Comparison of ENCODE assay signal across 9 cellular contexts in genomic region chrX:39815621-39816020, GRCh38.
DNase-seq lines count a peak whose midpoint lies in the region; ATAC-seq lines count a peak whose summit lies in the region.
"Had no signal": no experiment of that assay in that cellular context is flagged by ENCODE, and none has a peak within 500 bp of the region (broad histone marks: within the 10 kb centered on the region; RNA-seq: fewer than 3 reads in every experiment).

No MANE protein-coding gene starts in this region.

- peak overlapping the region; percentile 4 for H3K4me3 Mint-ChIP-seq in stimulated activated naive CD8-positive, alpha-beta T cell treated with anti-CD3 and anti-CD28 coated beads, Interleukin-15, Interleukin-2, amounts not matched to agents 100 ng/mL and 50 ng/mL, for 24 hours

- H3K27ac Mint-ChIP-seq in stimulated activated naive CD8-positive, alpha-beta T cell treated with anti-CD3 and anti-CD28 coated beads, Interleukin-15, Interleukin-2, amounts not matched to agents 100 ng/mL and 50 ng/mL, for 24 hours, result peak overlapping the region; percentile 38

- H3K9me3 Mint-ChIP-seq in stimulated activated naive CD8-positive, alpha-beta T cell treated with anti-CD3 and anti-CD28 coated beads, Interleukin-15, Interleukin-2, amounts not matched to agents 100 ng/mL and 50 ng/mL, for 24 hours, result no peaks in the 10 kb centered on the region

- H3K4me1 Mint-ChIP-seq in stimulated activated naive CD8-positive, alpha-beta T cell treated with anti-CD3 and anti-CD28 coated beads, Interleukin-15, Interleukin-2, amounts not matched to agents 100 ng/mL and 50 ng/mL, for 24 hours (ENCODE audit: low read depth), result peaks cover 39% of the 10 kb centered on the region

- ATAC-seq in HG03432 (IDR thresholded peaks at IDR 0.05; ENCODE audit: unreplicated experiment), result peak; percentile 72

- DNase-seq in stimulated activated CD4-positive, alpha-beta T cell treated with anti-CD3 and anti-CD28 coated beads, Interleukin-15, amount 100 ng/mL, for 24 hours, result peak; percentile 41
- DNase-seq in stimulated activated CD4-positive, alpha-beta T cell treated with anti-CD3 and anti-CD28 coated beads, Interleukin-2, amount 100 ng/mL, for 48 hours, result no peak
- DNase-seq in SW480 (ENCODE audit: low spot score) (peak; percentile 65), NCI-H1417 (lab: John Stamatoyannopoulos, UW) (no peak), COR-L47 (lab: John Stamatoyannopoulos, UW) (no peak), SW 1271 (lab: John Stamatoyannopoulos, UW) (no peak)
- DNase-seq: Peyer's patch had no signal

- H3K36me3 Mint-ChIP-seq in stimulated activated naive CD8-positive, alpha-beta T cell treated with anti-CD3 and anti-CD28 coated beads, Interleukin-15, Interleukin-2, amounts not matched to agents 100 ng/mL and 50 ng/mL, for 24 hours (ENCODE audit: low read depth), result no peaks in the 10 kb centered on the region

- peaks cover 4% of the 10 kb centered on the region for H3K27me3 Mint-ChIP-seq in stimulated activated naive CD8-positive, alpha-beta T cell treated with anti-CD3 and anti-CD28 coated beads, Interleukin-15, Interleukin-2, amounts not matched to agents 100 ng/mL and 50 ng/mL, for 24 hours

Comparison
In these comparisons a context has a peak if more than half of its experiments do, and no peak if none do; other contexts are left out.
1. DNase-seq: peak in stimulated activated CD4-positive, alpha-beta T cell treated with anti-CD3 and anti-CD28 coated beads, Interleukin-15, amount 100 ng/mL, for 24 hours (single experiment) and SW480 (single experiment); none in stimulated activated CD4-positive, alpha-beta T cell treated with anti-CD3 and anti-CD28 coated beads, Interleukin-2, amount 100 ng/mL, for 48 hours (0 of 2), NCI-H1417 (0 of 3), COR-L47 (single experiment) and SW 1271 (0 of 2).